Comparison of ENCODE assay signal across 8 cellular contexts in genomic region chr2:1550658-1551316, GRCh38.
DNase-seq lines count a peak whose midpoint lies in the region; ATAC-seq and TF ChIP-seq lines count a peak whose summit lies in the region.

No MANE protein-coding gene starts in this region.

- H3K27ac Mint-ChIP-seq in activated T-helper 17 cell treated with anti-CD3 and anti-CD28 coated beads, Interleukin-2, amount 50 U/mL, for 72 hours = no peak overlapping the region

- no peaks in the 10 kb centered on the region for H3K36me3 Mint-ChIP-seq in activated T-helper 17 cell treated with anti-CD3 and anti-CD28 coated beads, Interleukin-2, amount 50 U/mL, for 72 hours (ENCODE audit: low read depth)

- H3K4me3 ChIP-seq in PC-3 (ENCODE audit: low read length) (no peak overlapping the region), gastroesophageal sphincter (no peak overlapping the region), prostate gland (no peak overlapping the region)

- H2AFZ ChIP-seq in PC-3 (ENCODE audit: low read length) = peak overlapping the region; percentile 62

- POLR2A ChIA-PET in PC-3 (lab: Charles Lee; ENCODE audit: unreplicated experiment) = interaction anchor here (0.6 kb wide), 1 partner anchor 28 kb away, joined by 3 read pairs; no protein-coding TSS in a partner anchor

- BruUV-seq in PC-3 (replicated peaks; lab: Mats Ljungman, UMichigan) = no TSS peak

- TF ChIP-seq CTCF in PC-3 (conservative IDR thresholded peaks at IDR 0.05; ENCODE audit: low read depth, low read length) (peak; percentile 94), gastroesophageal sphincter (IDR thresholded peaks at IDR 0.05) (peak; percentile 61 to 96 (median 88)), prostate gland (IDR thresholded peaks at IDR 0.05) (peak; percentile 70 to 88 (median 85))

- no peak overlapping the region for H3K4me3 Mint-ChIP-seq in activated T-helper 17 cell treated with anti-CD3 and anti-CD28 coated beads, Interleukin-2, amount 50 U/mL, for 72 hours

- H3K27me3 Mint-ChIP-seq in activated T-helper 17 cell treated with anti-CD3 and anti-CD28 coated beads, Interleukin-2, amount 50 U/mL, for 72 hours = no peaks in the 10 kb centered on the region

- peak overlapping the region; percentile 49 for H3K4me2 ChIP-seq in PC-3 (ENCODE audit: low read length)

- ATAC-seq in GM18505 (IDR thresholded peaks at IDR 0.05; ENCODE audit: unreplicated experiment) (peak; percentile 83), HG03064 (IDR thresholded peaks at IDR 0.05; ENCODE audit: low read depth, unreplicated experiment) (peak; percentile 72), PC-3 (peak; percentile 87), gastroesophageal sphincter (peak; percentile 70), HG02840 (IDR thresholded peaks at IDR 0.05; ENCODE audit: low FRiP score, unreplicated experiment) (no peak)
- ATAC-seq in activated T-helper 17 cell treated with anti-CD3 and anti-CD28 coated beads, Interleukin-2, amount 50 U/mL, for 72 hours (replicated peaks) = peak; percentile 84

- H3K9ac ChIP-seq in PC-3 (ENCODE audit: low read length) = no peak overlapping the region

- intact Hi-C loops in PC-3 (cut with micrococcal nuclease) = loop anchor here (2.0 to 5.0 kb wide), 3 partner anchors 34 to 217 kb away; no protein-coding TSS in a partner anchor
- intact Hi-C loops in prostate gland (cut with DNase I) = loop anchor here (5.0 kb wide), 3 partner anchors 192 to 267 kb away; partner anchors contain the start of gene PXDN

- TF ChIP-seq EP300 in gastroesophageal sphincter (IDR thresholded peaks at IDR 0.05) = no peak

- no peaks in the 10 kb centered on the region for H3K9me2 ChIP-seq in PC-3 (replicated peaks; ENCODE audit: low read length)

- no peaks in the 10 kb centered on the region for H4K20me1 ChIP-seq in PC-3 (ENCODE audit: low read length)

- H3K27ac ChIP-seq in PC-3 (ENCODE audit: low read length) (no peak overlapping the region), gastroesophageal sphincter (no peak overlapping the region), prostate gland (no peak overlapping the region)

- H3K4me1 Mint-ChIP-seq in activated T-helper 17 cell treated with anti-CD3 and anti-CD28 coated beads, Interleukin-2, amount 50 U/mL, for 72 hours = peaks cover 14% of the 10 kb centered on the region

- H3K27me3 ChIP-seq in PC-3 (ENCODE audit: low read length) (no peaks in the 10 kb centered on the region), gastroesophageal sphincter (peaks cover 15% of the 10 kb centered on the region), prostate gland (replicated peaks; ENCODE audit: insufficient read depth) (no peaks in the 10 kb centered on the region)

- H3K9me3 ChIP-seq in PC-3 (ENCODE audit: low read length) (no peaks in the 10 kb centered on the region), gastroesophageal sphincter (no peaks in the 10 kb centered on the region), prostate gland (no peaks in the 10 kb centered on the region)

- no peaks in the 10 kb centered on the region for H3F3A ChIP-seq in PC-3 (ENCODE audit: low read length, unreplicated experiment)

- H3K9me3 Mint-ChIP-seq in activated T-helper 17 cell treated with anti-CD3 and anti-CD28 coated beads, Interleukin-2, amount 50 U/mL, for 72 hours = no peaks in the 10 kb centered on the region

- CTCF ChIA-PET in PC-3 (lab: Charles Lee) = interaction anchor here (0.6 kb wide), 1 partner anchor 52 kb away, joined by 3 read pairs; no protein-coding TSS in a partner anchor

- WGBS in gastroesophageal sphincter (ENCODE audit: low coverage in 1 of 2), 2 donors = 64% methylated on average over 6 of the region's 32 CpGs; no CpG with 5 or more reads in 1 of the 2 donors
- 27% methylated on average over 25 of the region's 32 CpGs for WGBS in prostate gland

- H3K36me3 ChIP-seq in PC-3 (ENCODE audit: low read depth, low read length) (no peaks in the 10 kb centered on the region), gastroesophageal sphincter (no peaks in the 10 kb centered on the region), prostate gland (no peaks in the 10 kb centered on the region)

- DNase-seq in AG08395 (ENCODE audit: low spot score) = peak; percentile 76
- DNase-seq in PC-3 = peak; percentile 73
- DNase-seq in prostate gland (ENCODE audit: low spot score) = peak; percentile 33

- H3K4me1 ChIP-seq in PC-3 (ENCODE audit: insufficient read depth, low read length) (peaks cover 24% of the 10 kb centered on the region), gastroesophageal sphincter (peaks cover 0 to 34% (median 0%) of the 10 kb centered on the region in 3 donors), prostate gland (replicated peaks) (no peaks in the 10 kb centered on the region)

- no peaks in the 10 kb centered on the region for H3K79me2 ChIP-seq in PC-3 (ENCODE audit: low read length)

- no peak for TF ChIP-seq POLR2A in GM18505 (IDR thresholded peaks at IDR 0.05; ENCODE audit: borderline replicate concordance, extremely low read depth, insufficient read depth, insufficient read length)
- TF ChIP-seq POLR2A in gastroesophageal sphincter (IDR thresholded peaks at IDR 0.05) = no peak
- no peak for TF ChIP-seq POLR2A in prostate gland (IDR thresholded peaks at IDR 0.05)
